ENCODE assay signal across 15 cellular contexts in the genomic region with DNA sequence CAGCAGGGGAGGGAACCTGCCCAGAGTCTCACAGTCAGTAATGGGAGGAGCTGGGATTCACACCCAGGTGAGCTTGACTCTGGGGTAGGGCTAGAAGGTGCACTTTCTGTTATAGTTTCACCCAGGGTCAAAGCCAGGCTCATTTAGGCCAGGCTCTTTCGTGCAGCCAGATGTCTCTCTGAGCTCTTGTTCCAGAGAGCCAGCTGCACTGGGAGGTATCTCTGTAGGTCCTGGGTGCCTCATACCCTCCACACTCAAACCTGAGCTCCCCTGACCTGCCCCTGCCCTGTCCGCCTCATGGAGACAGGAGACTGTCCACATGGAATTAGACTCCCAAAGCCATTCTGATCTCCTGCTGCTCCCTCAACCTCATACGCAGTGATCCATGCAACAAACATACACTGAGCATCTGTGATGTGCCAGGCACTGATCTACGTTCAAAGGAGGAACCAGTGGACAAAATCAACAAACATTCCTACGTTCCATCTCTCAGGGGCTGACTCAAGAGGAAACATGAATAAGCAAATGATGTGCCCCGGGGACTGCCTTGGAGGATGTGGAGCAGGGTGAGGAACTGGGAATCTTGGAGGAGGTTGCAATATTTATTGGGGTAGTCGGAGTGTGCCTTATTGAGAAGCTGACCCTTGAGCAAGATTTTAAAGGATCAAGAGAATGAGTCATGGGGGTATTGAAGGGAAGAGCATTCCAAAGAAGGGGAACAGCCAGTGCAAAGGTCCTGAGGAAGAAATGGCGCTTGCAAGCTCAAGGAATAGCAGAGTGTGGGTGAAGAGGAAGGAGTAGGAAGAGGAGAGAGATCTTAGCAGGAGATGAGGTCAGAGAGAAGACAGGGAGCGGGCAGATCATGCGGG.
DNase-seq lines count a peak whose midpoint lies in the region; TF ChIP-seq lines count a peak whose summit lies in the region.
"Had no signal": no experiment of that assay in that cellular context is flagged by ENCODE, and none has a peak within 500 bp of the region (broad histone marks: within the 10 kb centered on the region; RNA-seq: fewer than 3 reads in every experiment).

No MANE protein-coding gene starts in this region.

- peaks cover 8% of the 10 kb centered on the region for H3K27me3 Mint-ChIP-seq in nephron progenitor cell (ENCODE audit: low read depth, poor library complexity)

- no peak overlapping the region for H3K4me3 ChIP-seq in choroid plexus epithelial cell (ENCODE audit: low read depth, low read length)
- H3K4me3 ChIP-seq: cardiac muscle cell, hepatocyte, skin epidermis had no signal

- H3K4me3 Mint-ChIP-seq in nephron progenitor cell, result no peak overlapping the region
- H3K4me3 Mint-ChIP-seq: stimulated activated effector memory CD8-positive, alpha-beta T cell treated with anti-CD3 and anti-CD28 coated beads, Interleukin-12 subunit alpha, Interleukin-12 subunit beta, amount 100 ng/mL, for 72 hours; T-helper 1 cell treated with Interleukin-12 subunit alpha and Interleukin-12 subunit beta and Interleukin-4 antibody, amounts not matched to agents 30 μg/mL and 1 μg/mL, for 36 hours had no signal

- H3K4me1 Mint-ChIP-seq in nephron progenitor cell, result no peaks in the 10 kb centered on the region

- H3K36me3 Mint-ChIP-seq in nephron progenitor cell (ENCODE audit: low read depth), result no peaks in the 10 kb centered on the region
- H3K36me3 Mint-ChIP-seq: stimulated activated effector memory CD8-positive, alpha-beta T cell treated with anti-CD3 and anti-CD28 coated beads, Interleukin-12 subunit alpha, Interleukin-12 subunit beta, amount 100 ng/mL, for 72 hours had no signal

- TF ChIP-seq CTCF in choroid plexus epithelial cell (conservative IDR thresholded peaks at IDR 0.05; ENCODE audit: low read depth, low read length), result no peak
- TF ChIP-seq CTCF in nephron progenitor cell (IDR thresholded peaks at IDR 0.05), result no peak
- no peak for TF ChIP-seq CTCF in GM13977 (IDR thresholded peaks at IDR 0.05; ENCODE audit: extremely low read depth, insufficient read depth, missing control alignments)

- H3K9me3 Mint-ChIP-seq in nephron progenitor cell, result no peaks in the 10 kb centered on the region
- H3K9me3 Mint-ChIP-seq: stimulated activated effector memory CD8-positive, alpha-beta T cell treated with anti-CD3 and anti-CD28 coated beads, Interleukin-12 subunit alpha, Interleukin-12 subunit beta, amount 100 ng/mL, for 72 hours; T-helper 1 cell treated with Interleukin-12 subunit alpha and Interleukin-12 subunit beta and Interleukin-4 antibody, amounts not matched to agents 30 μg/mL and 1 μg/mL, for 36 hours had no signal

- in situ Hi-C loops in GM13977 (cut with MboI; ENCODE audit: low pct_unique_long_range_greater_than_20kb, low sequenced_read_pairs, unreplicated experiment), result loop anchor here (10.0 kb wide), 1 partner anchor 231 kb away; no protein-coding TSS in a partner anchor

- H3K27ac Mint-ChIP-seq in nephron progenitor cell, result peak overlapping the region; percentile 59
- H3K27ac Mint-ChIP-seq: stimulated activated effector memory CD8-positive, alpha-beta T cell treated with anti-CD3 and anti-CD28 coated beads, Interleukin-12 subunit alpha, Interleukin-12 subunit beta, amount 100 ng/mL, for 72 hours; T-helper 1 cell treated with Interleukin-12 subunit alpha and Interleukin-12 subunit beta and Interleukin-4 antibody, amounts not matched to agents 30 μg/mL and 1 μg/mL, for 36 hours had no signal

- DNase-seq in EL (peak; percentile 94), NCI-H226 (peak; percentile 94), choroid plexus epithelial cell (ENCODE audit: low read depth) (peak; percentile 79), nephron progenitor cell (no peak), SK-N-DZ (ENCODE audit: low spot score) (no peak), GM13977 (ENCODE audit: low spot score) (no peak)
- no peak for DNase-seq in stimulated activated CD4-positive, alpha-beta T cell treated with anti-CD3 and anti-CD28 coated beads, Interleukin-4, amount 100 ng/mL, for 1 hour
- no peak for DNase-seq in stimulated activated CD8-positive, alpha-beta memory T cell treated with anti-CD3 and anti-CD28 coated beads, Interleukin-4, amount 100 ng/mL, for 48 hours
- DNase-seq: DMS79 treated with DMSO at 0.1 percent for 48 hours, NCI-H526 had no signal

Comparison
In these comparisons a context has a peak if more than half of its experiments do, and no peak if none do; other contexts are left out.
1. DNase-seq: peak in EL (single experiment), NCI-H226 (single experiment) and choroid plexus epithelial cell (single experiment); none in nephron progenitor cell (single experiment), stimulated activated CD4-positive, alpha-beta T cell treated with anti-CD3 and anti-CD28 coated beads, Interleukin-4, amount 100 ng/mL, for 1 hour (single experiment), stimulated activated CD8-positive, alpha-beta memory T cell treated with anti-CD3 and anti-CD28 coated beads, Interleukin-4, amount 100 ng/mL, for 48 hours (single experiment), SK-N-DZ (single experiment) and GM13977 (single experiment).